ENCODE assay signal across 15 cellular contexts in genomic region chr22:44347098-44347497, GRCh38. TPM values are rescaled to one million over a fixed set of nuclear protein-coding genes. Genes with fewer than 3 reads are reported as not detected.
DNase-seq lines count a peak whose midpoint lies in the region; ATAC-seq and TF ChIP-seq lines count a peak whose summit lies in the region.
"Had no signal": no experiment of that assay in that cellular context is flagged by ENCODE, and none has a peak within 500 bp of the region (broad histone marks: within the 10 kb centered on the region; RNA-seq: fewer than 3 reads in every experiment).

No MANE protein-coding gene starts in this region.

- H3K4ac ChIP-seq in neuronal stem cell (ENCODE audit: low read length): no peak overlapping the region

- no peak for TF ChIP-seq CTCF in glutamatergic neuron (IDR thresholded peaks at IDR 0.05; ENCODE audit: partially characterized antibody, unreplicated experiment)

- no peak overlapping the region for H3K4me3 ChIP-seq in neuronal stem cell (ENCODE audit: low read length in 2 of 2)
- H3K4me3 ChIP-seq in SJCRH30: no peak overlapping the region

- H2BK12ac ChIP-seq in neuronal stem cell (ENCODE audit: low read length): no peak overlapping the region

- H3K9me3 ChIP-seq in neuronal stem cell (replicated peaks in 1 of 2; ENCODE audit: control insufficient read depth in 2 of 2, insufficient read depth in 1 of 2, low read depth in 1 of 2, low read length in 2 of 2): peaks cover 0 to 2% of the 10 kb centered on the region in 2 donors
- H3K9me3 ChIP-seq in SJCRH30 (replicated peaks): no peaks in the 10 kb centered on the region

- H2BK120ac ChIP-seq in neuronal stem cell (ENCODE audit: low read depth, low read length): peak overlapping the region; percentile 88

- H3K23ac ChIP-seq in neuronal stem cell (ENCODE audit: low read depth, low read length, poor library complexity): peak overlapping the region; percentile 21

- no peak overlapping the region for H3K4me2 ChIP-seq in neuronal stem cell (ENCODE audit: insufficient read depth, low read length, poor library complexity, severe bottlenecking)

- H3K4me1 Mint-ChIP-seq in glutamatergic neuron (ENCODE audit: low read depth, unreplicated experiment): peaks cover 22% of the 10 kb centered on the region

- H3K4me3 Mint-ChIP-seq in glutamatergic neuron (ENCODE audit: unreplicated experiment): no peak overlapping the region

- no peaks in the 10 kb centered on the region for H3K36me3 Mint-ChIP-seq in glutamatergic neuron (ENCODE audit: unreplicated experiment)

- H3K27me3 Mint-ChIP-seq in glutamatergic neuron (ENCODE audit: unreplicated experiment): peaks cover 6% of the 10 kb centered on the region

- H3K27ac ChIP-seq in neuronal stem cell (replicated peaks; ENCODE audit: low read length) (no peak overlapping the region), SJCRH30 (no peak overlapping the region)

- H3K36me3 ChIP-seq in neuronal stem cell (replicated peaks in 1 of 2; ENCODE audit: control insufficient read depth in 2 of 2, insufficient read depth in 2 of 2, low read length in 2 of 2): no peaks in the 10 kb centered on the region
- H3K36me3 ChIP-seq in SJCRH30: no peaks in the 10 kb centered on the region

- WGBS in neuronal stem cell (ENCODE audit: extremely low coverage in 2 of 2, insufficient read length in 2 of 2, insufficient replicate concordance in 1 of 2), 2 donors: no CpG with 5 or more reads among the region's 10 CpGs

- peak overlapping the region; percentile 1 for H3K27ac Mint-ChIP-seq in glutamatergic neuron (ENCODE audit: unreplicated experiment)

- H2BK15ac ChIP-seq in neuronal stem cell (ENCODE audit: low read length): peak overlapping the region; percentile 56

- ATAC-seq in HG02588 (IDR thresholded peaks at IDR 0.05; ENCODE audit: unreplicated experiment): no peak
- ATAC-seq: HCT116 had no signal

- DNase-seq in EL (peak; percentile 45), NCI-H226 (peak; percentile 18), glutamatergic neuron (no peak), neuronal stem cell (ENCODE audit: low spot score) (no peak), SJCRH30 (no peak), dedifferentiated amniotic fluid mesenchymal stem cell (ENCODE audit: extremely low spot score) (no peak)
- DNase-seq in effector CD8-positive, alpha-beta T cell (lab: John Stamatoyannopoulos, UW): no peak
- DNase-seq: DMS 273 treated with DMSO at 0.1 percent for 48 hours; Kasumi-1; NCI-H1417 treated with DMSO at 0.1 percent for 48 hours; NCI-H2029 treated with DMSO at 0.1 percent for 48 hours; NCI-H69; NK-92 treated with Interleukin-12 subunit alpha and Interleukin-12 subunit beta, amount 100 ng/mL, for 24 hours had no signal

- H3K14ac ChIP-seq in neuronal stem cell (ENCODE audit: low read length): no peak overlapping the region

- peak overlapping the region; percentile 90 for H2AK5ac ChIP-seq in neuronal stem cell (ENCODE audit: low read depth, low read length)

- peaks cover 0 to 33% (median 0%) of the 10 kb centered on the region in 3 experiments for H3K27me3 ChIP-seq in neuronal stem cell (ENCODE audit: control insufficient read depth in 3 of 3, insufficient read depth in 3 of 3, low read depth in 1 of 3, low read length in 3 of 3)
- H3K27me3 ChIP-seq in SJCRH30: 0 out of 2 replicates have a peak, but pooled peaks cover 4% of the 10 kb centered on the region

- H2AFZ ChIP-seq in neuronal stem cell (ENCODE audit: low read length): no peak overlapping the region

- no peak overlapping the region for H2BK5ac ChIP-seq in neuronal stem cell (ENCODE audit: low read length)

- H3K9me3 Mint-ChIP-seq in glutamatergic neuron (ENCODE audit: unreplicated experiment): peaks cover 6% of the 10 kb centered on the region

- H4K8ac ChIP-seq in neuronal stem cell (ENCODE audit: low read depth, low read length): no peak overlapping the region

- peaks cover 10 to 16% of the 10 kb centered on the region in 2 donors for H3K4me1 ChIP-seq in neuronal stem cell (ENCODE audit: control insufficient read depth in 2 of 2, insufficient read depth in 1 of 2, low read depth in 1 of 2, low read length in 2 of 2)
- no peaks in the 10 kb centered on the region for H3K4me1 ChIP-seq in SJCRH30

- peak overlapping the region; percentile 49 for H4K91ac ChIP-seq in neuronal stem cell (ENCODE audit: low read depth, low read length, poor library complexity)

- peak overlapping the region; percentile 73 for H3K18ac ChIP-seq in neuronal stem cell (ENCODE audit: low read length)

- no peak overlapping the region for H3K9ac ChIP-seq in neuronal stem cell (ENCODE audit: low read depth, low read length, poor library complexity)

- no peaks in the 10 kb centered on the region for H3K79me1 ChIP-seq in neuronal stem cell (ENCODE audit: low read depth, low read length)

RNA-seq across cellular contexts. Expression of gene SHISAL1, which starts 34.3 kb away (rescaled TPM):
- total RNA-seq in glutamatergic neuron (ENCODE audit: unreplicated experiment): 3.2 TPM
- polyA plus RNA-seq in neuronal stem cell (2013, experiment 1 of 2): 3.6 TPM
- polyA plus RNA-seq in neuronal stem cell (2013, experiment 2 of 2): 3.6 TPM
- not detected in 2 replicates for total RNA-seq in SJCRH30 (2014; rRNA removed; shearing (Covaris generic))

Comparison
In these comparisons a context has a peak if more than half of its experiments do, and no peak if none do; other contexts are left out.
1. DNase-seq: peak in EL (single experiment) and NCI-H226 (single experiment); none in glutamatergic neuron (single experiment), neuronal stem cell (single experiment), SJCRH30 (0 of 2), effector CD8-positive, alpha-beta T cell (single experiment) and dedifferentiated amniotic fluid mesenchymal stem cell (single experiment).